ENCODE assay signal across 8 cellular contexts in genomic region chr9:61857709-61858351, GRCh38.
DNase-seq lines count a peak whose midpoint lies in the region; ATAC-seq and TF ChIP-seq lines count a peak whose summit lies in the region.
"Not testable (repeated sequence)": the region's sequence is repeated elsewhere in the genome, so short reads cannot be mapped to it uniquely, and the experiment has no call there.

No MANE protein-coding gene starts in this region.

- ATAC-seq in GM18867 (IDR thresholded peaks at IDR 0.05; ENCODE audit: unreplicated experiment) = peak; percentile 88
- ATAC-seq in GM21360 (IDR thresholded peaks at IDR 0.05; ENCODE audit: unreplicated experiment) = peak; percentile 80
- peak; percentile 88 for ATAC-seq in HG02610 (IDR thresholded peaks at IDR 0.05; ENCODE audit: unreplicated experiment)
- peak; percentile 94 for ATAC-seq in HG03097 (IDR thresholded peaks at IDR 0.05; ENCODE audit: low FRiP score, unreplicated experiment)
- peak; percentile 81 for ATAC-seq in HG03565 (IDR thresholded peaks at IDR 0.05; ENCODE audit: unreplicated experiment)
- ATAC-seq in activated naive CD8-positive, alpha-beta T cell treated with anti-CD3 and anti-CD28 coated beads, Interleukin-2, amount 10 ng/mL, durations not matched to agents 7 days and 5 days (ENCODE audit: low read depth) = peak; percentile 83
- ATAC-seq in right lobe of liver = peak; percentile 80 to 88 (median 84)
- peak; percentile 89 for ATAC-seq in upper lobe of right lung

- not testable (repeated sequence) for DNase-seq in activated naive CD8-positive, alpha-beta T cell treated with anti-CD3 and anti-CD28 coated beads, Interleukin-2, amount 10 ng/mL, durations not matched to agents 7 days and 5 days; right lobe of liver; upper lobe of right lung

- intact Hi-C loops in right lobe of liver (cut with DNase I); upper lobe of right lung (cut with DNase I): not testable (repeated sequence)

- H3K9me3 Mint-ChIP-seq in activated naive CD8-positive, alpha-beta T cell treated with anti-CD3 and anti-CD28 coated beads, Interleukin-2, amount 10 ng/mL, durations not matched to agents 7 days and 5 days = not testable (repeated sequence)

- H3K27me3 ChIP-seq in right lobe of liver, upper lobe of right lung: not testable (repeated sequence)

- not testable (repeated sequence) for TF ChIP-seq POLR2A in right lobe of liver (IDR thresholded peaks at IDR 0.05)

- TF ChIP-seq CTCF in right lobe of liver (IDR thresholded peaks at IDR 0.05); upper lobe of right lung (IDR thresholded peaks at IDR 0.05): not testable (repeated sequence)

- not testable (repeated sequence) for H3K4me3 Mint-ChIP-seq in activated naive CD8-positive, alpha-beta T cell treated with anti-CD3 and anti-CD28 coated beads, Interleukin-2, amount 10 ng/mL, durations not matched to agents 7 days and 5 days

- not testable (repeated sequence) for H3K4me3 ChIP-seq in right lobe of liver, upper lobe of right lung

- H3K36me3 Mint-ChIP-seq in activated naive CD8-positive, alpha-beta T cell treated with anti-CD3 and anti-CD28 coated beads, Interleukin-2, amount 10 ng/mL, durations not matched to agents 7 days and 5 days = not testable (repeated sequence)

- not testable (repeated sequence) for H3K4me1 Mint-ChIP-seq in activated naive CD8-positive, alpha-beta T cell treated with anti-CD3 and anti-CD28 coated beads, Interleukin-2, amount 10 ng/mL, durations not matched to agents 7 days and 5 days

- not testable (repeated sequence) for H3K27ac Mint-ChIP-seq in activated naive CD8-positive, alpha-beta T cell treated with anti-CD3 and anti-CD28 coated beads, Interleukin-2, amount 10 ng/mL, durations not matched to agents 7 days and 5 days

- not testable (repeated sequence) for H3K36me3 ChIP-seq in right lobe of liver, upper lobe of right lung

- not testable (repeated sequence) for H3K9me3 ChIP-seq in right lobe of liver, upper lobe of right lung

- H3K4me1 ChIP-seq in right lobe of liver, upper lobe of right lung: not testable (repeated sequence)

- no CpG with 5 or more reads among the region's 42 CpGs for WGBS in right lobe of liver (ENCODE audit: insufficient coverage, low coverage, low lambda C conversion rate, missing lambda C conversion rate)

- H3K27ac ChIP-seq in right lobe of liver, upper lobe of right lung: not testable (repeated sequence)

- not testable (repeated sequence) for H3K27me3 Mint-ChIP-seq in activated naive CD8-positive, alpha-beta T cell treated with anti-CD3 and anti-CD28 coated beads, Interleukin-2, amount 10 ng/mL, durations not matched to agents 7 days and 5 days

- POLR2A ChIA-PET in activated naive CD8-positive, alpha-beta T cell treated with anti-CD3 and anti-CD28 coated beads, Interleukin-2, amount 10 ng/mL, durations not matched to agents 7 days and 5 days (lab: Charles Lee) = not testable (repeated sequence)
